Comparison of ENCODE assay signal across 8 cellular contexts in genomic region chr5:66814146-66814991, GRCh38.
DNase-seq lines count a peak whose midpoint lies in the region; ATAC-seq and TF ChIP-seq lines count a peak whose summit lies in the region.

No MANE protein-coding gene starts in this region.

- H3K9me2 ChIP-seq in SU-DHL-6 (replicated peaks; ENCODE audit: insufficient read depth, low read length) = no peaks in the 10 kb centered on the region

- no peaks in the 10 kb centered on the region for H3F3A ChIP-seq in SU-DHL-6 (ENCODE audit: insufficient read depth)

- no peak overlapping the region for H2AK5ac ChIP-seq in mesendoderm (ENCODE audit: low read length)

- H3K56ac ChIP-seq in mesendoderm (ENCODE audit: low read length) = no peak overlapping the region

- TF ChIP-seq POLR2A in tibial nerve (IDR thresholded peaks at IDR 0.05) = no peak

- H3K4me3 ChIP-seq in SU-DHL-6 (ENCODE audit: insufficient read depth, low read length, poor library complexity, severe bottlenecking) (no peak overlapping the region), colonic mucosa (no peak overlapping the region), mesendoderm (ENCODE audit: low read length) (no peak overlapping the region), tibial nerve (no peak overlapping the region)

- H2BK120ac ChIP-seq in mesendoderm (ENCODE audit: low read depth, low read length) = no peak overlapping the region

- intact Hi-C loops in colonic mucosa (cut with DNase I) = loop anchor here (5.0 kb wide), 3 partner anchors 48 to 393 kb away; no protein-coding TSS in a partner anchor

- no peaks in the 10 kb centered on the region for H3K36me3 ChIP-seq in SU-DHL-6 (ENCODE audit: low read length)
- no peaks in the 10 kb centered on the region for H3K36me3 ChIP-seq in colonic mucosa
- no peaks in the 10 kb centered on the region for H3K36me3 ChIP-seq in mesendoderm (ENCODE audit: control insufficient read depth, insufficient read depth, low read length)
- H3K36me3 ChIP-seq in tibial nerve = no peaks in the 10 kb centered on the region

- H3K9ac ChIP-seq in SU-DHL-6 (ENCODE audit: low read length) (no peak overlapping the region), colonic mucosa (ENCODE audit: low read depth in 2 of 2, low read length in 2 of 2) (no peak overlapping the region), mesendoderm (ENCODE audit: low read length) (no peak overlapping the region)

- no peak overlapping the region for H3K27ac ChIP-seq in C4-2B
- no peak overlapping the region for H3K27ac ChIP-seq in SU-DHL-6 (ENCODE audit: low read depth, low read length)
- H3K27ac ChIP-seq in colonic mucosa = no peak overlapping the region
- no peak overlapping the region for H3K27ac ChIP-seq in mesendoderm (ENCODE audit: low read depth, low read length)
- no peak overlapping the region for H3K27ac ChIP-seq in tibial nerve

- no peak for TF ChIP-seq EP300 in Ishikawa (IDR thresholded peaks at IDR 0.05; ENCODE audit: borderline replicate concordance)
- no peak for TF ChIP-seq EP300 in tibial nerve (IDR thresholded peaks at IDR 0.05)

- H4K8ac ChIP-seq in mesendoderm (ENCODE audit: low read depth, low read length) = no peak overlapping the region

- H3K27me3 ChIP-seq in SU-DHL-6 (ENCODE audit: low read length) (no peaks in the 10 kb centered on the region), colonic mucosa (no peaks in the 10 kb centered on the region), mesendoderm (ENCODE audit: insufficient read depth, low read length, poor library complexity) (no peaks in the 10 kb centered on the region), tibial nerve (no peaks in the 10 kb centered on the region)

- no peak overlapping the region for H3K18ac ChIP-seq in mesendoderm (ENCODE audit: low read length)

- H3K9me3 ChIP-seq in SU-DHL-6 (ENCODE audit: insufficient read depth, low read length) = no peaks in the 10 kb centered on the region
- no peaks in the 10 kb centered on the region for H3K9me3 ChIP-seq in colonic mucosa
- no peaks in the 10 kb centered on the region for H3K9me3 ChIP-seq in tibial nerve

- TF ChIP-seq CTCF in C4-2B (conservative IDR thresholded peaks at IDR 0.05) = peak; percentile 86
- peak; percentile 86 for TF ChIP-seq CTCF in SU-DHL-6 (IDR thresholded peaks at IDR 0.05; ENCODE audit: insufficient read depth, low read length, poor library complexity, severe bottlenecking)
- TF ChIP-seq CTCF in colonic mucosa (IDR thresholded peaks at IDR 0.05) = peak; percentile 76
- peak; percentile 35 to 69 (median 63) for TF ChIP-seq CTCF in tibial nerve (IDR thresholded peaks at IDR 0.05)

- H3K4me2 ChIP-seq in SU-DHL-6 (ENCODE audit: low read depth, low read length, poor library complexity, severe bottlenecking) (no peak overlapping the region), mesendoderm (ENCODE audit: low read length) (no peak overlapping the region)

- no peak overlapping the region for H2AFZ ChIP-seq in SU-DHL-6 (ENCODE audit: low read depth, low read length, severe bottlenecking)

- H3K4ac ChIP-seq in mesendoderm (ENCODE audit: low read depth, low read length) = no peak overlapping the region

- peak; percentile 51 for TF ChIP-seq RAD21 in Ishikawa (IDR thresholded peaks at IDR 0.05; ENCODE audit: low read depth)

- WGBS in mesendoderm (ENCODE audit: extremely low coverage, insufficient coverage, low lambda C conversion rate) = no CpG with 5 or more reads among the region's 6 CpGs
- 33 to 40% methylated on average over 6 of the region's 6 CpGs for WGBS in tibial nerve, 2 donors

- H3K79me2 ChIP-seq in SU-DHL-6 (ENCODE audit: insufficient read depth, low read length) = no peaks in the 10 kb centered on the region
- H3K79me2 ChIP-seq in mesendoderm (ENCODE audit: control insufficient read depth, insufficient read depth, low read length) = no peaks in the 10 kb centered on the region

- no peak overlapping the region for H3K23ac ChIP-seq in mesendoderm (ENCODE audit: low read length)

- DNase-seq in colonic mucosa (peak; percentile 50), mesendoderm (peak; percentile 65), tibial nerve (ENCODE audit: low spot score in 2 of 2) (peak in 1 of 2 donors; percentile 59)

- H4K5ac ChIP-seq in mesendoderm (ENCODE audit: low read length) = no peak overlapping the region

- H4K20me1 ChIP-seq in SU-DHL-6 (ENCODE audit: low read depth, low read length) = no peaks in the 10 kb centered on the region

- ATAC-seq in GM18511 (IDR thresholded peaks at IDR 0.05; ENCODE audit: unreplicated experiment) = peak; percentile 73
- ATAC-seq in HG02840 (IDR thresholded peaks at IDR 0.05; ENCODE audit: low FRiP score, unreplicated experiment) = no peak

- no peak overlapping the region for H2BK5ac ChIP-seq in mesendoderm (ENCODE audit: low read length)

- no peaks in the 10 kb centered on the region for H3K79me1 ChIP-seq in mesendoderm (ENCODE audit: low read length)

- H3K4me1 ChIP-seq in colonic mucosa (no peaks in the 10 kb centered on the region), mesendoderm (ENCODE audit: control insufficient read depth, low read depth, low read length) (peaks cover 3% of the 10 kb centered on the region), tibial nerve (no peaks in the 10 kb centered on the region)

- H2BK15ac ChIP-seq in mesendoderm (replicated peaks; ENCODE audit: low read depth) = no peak overlapping the region

TF ChIP-seq in Ishikawa, 13 proteins besides CTCF, POLR2A, EP300 and RAD21:
- no peak for TF ChIP-seq TEAD4 (IDR thresholded peaks at IDR 0.05)
- TF ChIP-seq CEBPB (IDR thresholded peaks at IDR 0.05) = no peak
- no peak for TF ChIP-seq TCF12 (IDR thresholded peaks at IDR 0.05; ENCODE audit: low read depth)
- no peak for TF ChIP-seq TAF1 (IDR thresholded peaks at IDR 0.05; ENCODE audit: low read depth)
- TF ChIP-seq EGR1 (IDR thresholded peaks at IDR 0.05) = no peak
- no peak for TF ChIP-seq REST (IDR thresholded peaks at IDR 0.05; ENCODE audit: low read depth)
- TF ChIP-seq FOXM1 (IDR thresholded peaks at IDR 0.05; ENCODE audit: borderline replicate concordance, low read depth) = no peak
- no peak for TF ChIP-seq CREB1 (IDR thresholded peaks at IDR 0.05; ENCODE audit: low read depth)
- TF ChIP-seq MAX (IDR thresholded peaks at IDR 0.05) = no peak
- TF ChIP-seq USF1 (IDR thresholded peaks at IDR 0.05) = no peak
- TF ChIP-seq YY1 (IDR thresholded peaks at IDR 0.05; ENCODE audit: low read depth) = no peak
- no peak for TF ChIP-seq NFIC (IDR thresholded peaks at IDR 0.05)
- TF ChIP-seq ZBTB7A (IDR thresholded peaks at IDR 0.05; ENCODE audit: low read depth) = no peak
